ENCODE assay signal across 25 cellular contexts in the genomic region with DNA sequence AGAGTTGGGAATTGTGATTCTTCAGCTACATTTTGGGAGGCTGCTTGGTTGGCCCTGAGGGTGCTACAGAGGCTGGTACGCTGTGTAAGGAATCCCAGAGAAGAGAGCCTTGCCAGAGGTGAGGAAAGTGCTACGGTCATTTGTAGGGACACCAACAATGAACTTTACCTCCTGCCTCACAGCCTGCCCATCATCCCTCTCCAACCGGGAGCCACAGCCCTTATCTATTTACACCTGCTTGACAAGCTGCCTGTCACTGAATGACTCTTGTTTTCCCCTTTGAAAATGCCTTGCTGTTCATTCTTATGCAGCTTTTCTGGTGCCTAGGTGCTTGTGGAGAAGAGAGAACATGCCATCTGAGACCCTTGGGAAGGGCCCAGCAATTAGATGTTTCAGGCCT.
DNase-seq lines count a peak whose midpoint lies in the region; ATAC-seq and TF ChIP-seq lines count a peak whose summit lies in the region.
"Had no signal": no experiment of that assay in that cellular context is flagged by ENCODE, and none has a peak within 500 bp of the region (broad histone marks: within the 10 kb centered on the region; RNA-seq: fewer than 3 reads in every experiment).

No MANE protein-coding gene starts in this region.

- H3K4me2 ChIP-seq in skeletal muscle satellite cell (ENCODE audit: low read length) (no peak overlapping the region), PC-9 (no peak overlapping the region)
- H3K4me2 ChIP-seq: A549 had no signal

- peaks cover 91% of the 10 kb centered on the region for H3K4me1 Mint-ChIP-seq in HFFc6 (ENCODE audit: low read depth)
- H3K4me1 Mint-ChIP-seq in endodermal cell, result peaks cover 25% of the 10 kb centered on the region

- CTCF ChIA-PET in PC-9 (lab: Charles Lee), result no interaction called here

- no peaks in the 10 kb centered on the region for H4K20me1 ChIP-seq in PC-9 (ENCODE audit: insufficient read depth)

- DNase-seq in HFFc6 (no peak), endodermal cell (peak; percentile 77), left ventricle myocardium inferior (no peak), PC-9 (no peak)
- DNase-seq: BE2C; Caco-2; CD4-positive, alpha-beta T cell; DMS 273 treated with DMSO at 0.1 percent for 48 hours; H7; KBM-7; MM.1S; NCI-H1048; NCI-H1417 treated with DMSO at 0.1 percent for 48 hours; NCI-H187; NCI-H446 treated with DMSO at 0.1 percent for 48 hours; NCI-H526 treated with DMSO at 0.1 percent for 48 hours; OCI-M1; RPMI8226; SHP77 treated with DMSO at 0.1 percent for 48 hours had no signal

- H3K27ac Mint-ChIP-seq in HFFc6 (peak overlapping the region; percentile 77; the same call in 1 of the 2 replicates), endodermal cell (no peak overlapping the region)
- H3K27ac Mint-ChIP-seq: CD4-positive, alpha-beta T cell had no signal

- ATAC-seq in HG02763 (IDR thresholded peaks at IDR 0.05; ENCODE audit: unreplicated experiment) (no peak), GM19397 (IDR thresholded peaks at IDR 0.05; ENCODE audit: unreplicated experiment) (no peak)
- ATAC-seq: A549 had no signal

- BruUV-seq in PC-9 (replicated peaks; lab: Mats Ljungman, UMichigan), result no TSS peak

- WGBS in endodermal cell (ENCODE audit: insufficient coverage in 1 of 2, insufficient read length in 1 of 2), 2 experiments, result 61% methylated on average over 3 of the region's 3 CpGs
- WGBS in liver, result 63% methylated on average over 3 of the region's 3 CpGs

- no peaks in the 10 kb centered on the region for H3K9me2 ChIP-seq in PC-9 (ENCODE audit: insufficient read depth)

- no peak for TF ChIP-seq RAD21 in liver (IDR thresholded peaks at IDR 0.05)

- H3K4me3 Mint-ChIP-seq in HFFc6, result no peak overlapping the region
- no peak overlapping the region for H3K4me3 Mint-ChIP-seq in endodermal cell
- H3K4me3 Mint-ChIP-seq: CD4-positive, alpha-beta T cell had no signal

- no peaks in the 10 kb centered on the region for H3K9me3 ChIP-seq in endodermal cell (ENCODE audit: control insufficient read depth, low read length)
- H3K9me3 ChIP-seq in liver (ENCODE audit: control insufficient read depth in 4 of 4, low read length in 3 of 4), result no peaks in the 10 kb centered on the region
- H3K9me3 ChIP-seq in skeletal muscle satellite cell (replicated peaks; ENCODE audit: low read length), result no peaks in the 10 kb centered on the region
- no peaks in the 10 kb centered on the region for H3K9me3 ChIP-seq in left ventricle myocardium inferior (replicated peaks)
- H3K9me3 ChIP-seq in PC-9 (ENCODE audit: insufficient read depth, low read depth), result peaks cover 4% of the 10 kb centered on the region
- H3K9me3 ChIP-seq: A549, BE2C, Caco-2 had no signal

- H3K36me3 Mint-ChIP-seq in HFFc6 (ENCODE audit: low read depth) (peaks cover 12% of the 10 kb centered on the region), endodermal cell (ENCODE audit: low read depth) (no peaks in the 10 kb centered on the region)

- H3K27me3 Mint-ChIP-seq in HFFc6 (ENCODE audit: insufficient read depth), result peaks cover 1% of the 10 kb centered on the region; the same call in 1 of the 2 replicates
- H3K27me3 Mint-ChIP-seq in endodermal cell (ENCODE audit: insufficient read depth), result no peaks in the 10 kb centered on the region

- no peak for TF ChIP-seq CTCF in HFFc6 (IDR thresholded peaks at IDR 0.05)
- no peak for TF ChIP-seq CTCF in endodermal cell (conservative IDR thresholded peaks at IDR 0.05)
- TF ChIP-seq CTCF in liver (IDR thresholded peaks at IDR 0.05; ENCODE audit: low read depth, low read length, missing input control), result no peak
- TF ChIP-seq CTCF in left ventricle myocardium inferior (IDR thresholded peaks at IDR 0.05; ENCODE audit: borderline replicate concordance), result no peak
- TF ChIP-seq CTCF in PC-9 (conservative IDR thresholded peaks at IDR 0.05), result no peak

- H2AFZ ChIP-seq in PC-9, result no peak overlapping the region

- H3K36me3 ChIP-seq in endodermal cell (ENCODE audit: control insufficient read depth, insufficient read depth, low read length), result no peaks in the 10 kb centered on the region
- no peaks in the 10 kb centered on the region for H3K36me3 ChIP-seq in liver (ENCODE audit: control insufficient read depth in 4 of 4, insufficient read depth in 3 of 4, low read depth in 1 of 4, low read length in 3 of 4)
- H3K36me3 ChIP-seq in skeletal muscle satellite cell (ENCODE audit: insufficient read depth, low read length), result no peaks in the 10 kb centered on the region
- H3K36me3 ChIP-seq in left ventricle myocardium inferior, result no peaks in the 10 kb centered on the region
- H3K36me3 ChIP-seq in PC-9 (ENCODE audit: low read depth), result no peaks in the 10 kb centered on the region
- H3K36me3 ChIP-seq: BE2C had no signal

- H3K27ac ChIP-seq in endodermal cell (ENCODE audit: low read depth, low read length) (no peak overlapping the region), liver (ENCODE audit: low read depth in 1 of 2, low read length in 2 of 2) (no peak overlapping the region), left ventricle myocardium inferior (replicated peaks) (no peak overlapping the region), PC-9 (no peak overlapping the region)
- H3K27ac ChIP-seq: A549, SK-N-MC had no signal

- H3K4me3 ChIP-seq in endodermal cell (ENCODE audit: low read length) (no peak overlapping the region), liver (ENCODE audit: low read depth in 1 of 3, low read length in 3 of 3) (no peak overlapping the region), skeletal muscle satellite cell (ENCODE audit: low read length) (no peak overlapping the region), left ventricle myocardium inferior (no peak overlapping the region), PC-9 (no peak overlapping the region)
- H3K4me3 ChIP-seq: A549, SK-N-MC had no signal

- POLR2A ChIA-PET in PC-9 (lab: Charles Lee; ENCODE audit: unreplicated experiment), result no interaction called here

- H3K9me3 Mint-ChIP-seq in HFFc6 (no peaks in the 10 kb centered on the region), endodermal cell (no peaks in the 10 kb centered on the region)
- H3K9me3 Mint-ChIP-seq: CD4-positive, alpha-beta T cell had no signal

- intact Hi-C loops in left ventricle myocardium inferior (cut with micrococcal nuclease) (no loop called here), PC-9 (cut with micrococcal nuclease; ENCODE audit: unreplicated experiment) (no loop called here)

- H3K79me2 ChIP-seq in PC-9 (ENCODE audit: low read depth), result no peaks in the 10 kb centered on the region

- no peaks in the 10 kb centered on the region; the same call in none of the 2 replicates for H3F3A ChIP-seq in PC-9 (ENCODE audit: insufficient read depth, low read depth)

- no peaks in the 10 kb centered on the region for H3K27me3 ChIP-seq in endodermal cell (ENCODE audit: control insufficient read depth, insufficient read depth, low read length, poor library complexity, severe bottlenecking)
- H3K27me3 ChIP-seq in liver (ENCODE audit: control insufficient read depth in 4 of 4, insufficient read depth in 4 of 4, low read length in 3 of 4), result no peaks in the 10 kb centered on the region
- H3K27me3 ChIP-seq in skeletal muscle satellite cell (ENCODE audit: control insufficient read depth, insufficient read depth, low read length), result no peaks in the 10 kb centered on the region
- no peaks in the 10 kb centered on the region for H3K27me3 ChIP-seq in left ventricle myocardium inferior (ENCODE audit: low read depth)
- no peaks in the 10 kb centered on the region for H3K27me3 ChIP-seq in PC-9 (ENCODE audit: insufficient read depth, low read depth)
- H3K27me3 ChIP-seq: BE2C had no signal

- H3K4me1 ChIP-seq in endodermal cell (ENCODE audit: control insufficient read depth, insufficient read depth, low read length), result peaks cover 6% of the 10 kb centered on the region
- H3K4me1 ChIP-seq in liver (ENCODE audit: control insufficient read depth in 4 of 4, insufficient read depth in 4 of 4, low read length in 3 of 4), result peaks cover 0 to 4% (median 0%) of the 10 kb centered on the region in 4 donors
- peaks cover 44% of the 10 kb centered on the region for H3K4me1 ChIP-seq in skeletal muscle satellite cell (ENCODE audit: control insufficient read depth, insufficient read depth, low read length)
- no peaks in the 10 kb centered on the region for H3K4me1 ChIP-seq in left ventricle myocardium inferior
- peaks cover 28% of the 10 kb centered on the region for H3K4me1 ChIP-seq in PC-9 (replicated peaks; ENCODE audit: insufficient read depth)
- H3K4me1 ChIP-seq: BE2C, Caco-2 had no signal

- H3K9ac ChIP-seq in endodermal cell (ENCODE audit: extremely low read depth, low read length, poor library complexity, severe bottlenecking) (no peak overlapping the region), liver (ENCODE audit: low read depth in 1 of 2, low read length in 2 of 2) (no peak overlapping the region), skeletal muscle satellite cell (ENCODE audit: low read depth, low read length) (peak overlapping the region; percentile 6)

TF ChIP-seq in liver, 16 proteins besides CTCF, POLR2A, EP300 and RAD21 (continues in another document):
- TF ChIP-seq ZBTB33 (IDR thresholded peaks at IDR 0.05) (no peak), SP1 (IDR thresholded peaks at IDR 0.05) (peak; percentile 14), HNF4G (IDR thresholded peaks at IDR 0.05) (no peak), YY1 (IDR thresholded peaks at IDR 0.05) (no peak), JUND (IDR thresholded peaks at IDR 0.05) (no peak), FOXA2 (IDR thresholded peaks at IDR 0.05) (no peak), ATF3 (IDR thresholded peaks at IDR 0.05) (no peak), FOXA1 (IDR thresholded peaks at IDR 0.05) (no peak)
